In the genomic region with DNA sequence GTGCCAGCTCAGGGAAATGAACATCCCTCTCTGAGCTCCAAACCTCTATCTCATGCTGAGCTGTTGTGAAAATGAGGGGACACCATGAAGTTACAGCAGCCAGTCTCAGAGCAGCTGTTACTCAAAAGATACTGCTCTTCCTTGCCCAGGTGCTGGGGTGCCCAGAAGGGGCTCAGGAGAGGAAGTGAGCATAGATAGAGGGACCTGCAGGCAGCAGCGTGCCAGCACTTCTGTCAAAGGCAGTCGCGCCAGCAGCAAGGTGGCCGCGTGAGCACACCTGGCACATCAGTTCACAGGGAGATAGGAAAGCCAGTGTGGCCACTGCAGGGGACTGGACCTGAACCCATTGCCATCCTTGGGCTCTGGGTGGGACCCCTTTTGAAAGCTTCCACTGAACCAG, we compare ENCODE assay signal across 18 cellular contexts.
"Had no signal": no experiment of that assay in that cellular context is flagged by ENCODE, and none has a peak within 500 bp of the region (broad histone marks: within the 10 kb centered on the region; RNA-seq: fewer than 3 reads in every experiment).

No MANE protein-coding gene starts in this region.

- H3K9me3 Mint-ChIP-seq: activated CD4-positive, alpha-beta T cell treated with anti-CD3 and anti-CD28 coated beads, Interleukin-2, amount 10 ng/mL, durations not matched to agents 7 days and 5 days; activated naive CD4-positive, alpha-beta T cell treated with anti-CD3 and anti-CD28 coated beads for 36 hours; activated T-cell treated with anti-CD3 and anti-CD28 coated beads, Interleukin-2, amount 50 U/mL, for 24 hours; stimulated activated naive CD8-positive, alpha-beta T cell treated with anti-CD3 and anti-CD28 coated beads, Interleukin-15, Interleukin-2, amounts not matched to agents 100 ng/mL and 50 ng/mL, for 24 hours had no signal

- H3K27ac Mint-ChIP-seq: activated CD4-positive, alpha-beta T cell treated with anti-CD3 and anti-CD28 coated beads, Interleukin-2, amount 10 ng/mL, durations not matched to agents 7 days and 5 days; activated CD8-positive, alpha-beta T cell treated with anti-CD3 and anti-CD28 coated beads, Interleukin-2, amount 10 ng/mL, durations not matched to agents 7 days and 5 days; activated naive CD4-positive, alpha-beta T cell treated with anti-CD3 and anti-CD28 coated beads for 36 hours; activated T-cell treated with anti-CD3 and anti-CD28 coated beads, Interleukin-2, amount 50 U/mL, for 24 hours; stimulated activated naive CD8-positive, alpha-beta T cell treated with anti-CD3 and anti-CD28 coated beads, Interleukin-15, Interleukin-2, amounts not matched to agents 100 ng/mL and 50 ng/mL, for 24 hours had no signal

- H3K9me3 ChIP-seq: body of pancreas, colonic mucosa, psoas muscle, transverse colon had no signal

- ATAC-seq: activated CD8-positive, alpha-beta T cell treated with anti-CD3 and anti-CD28 coated beads, Interleukin-2, amount 10 ng/mL, durations not matched to agents 7 days and 5 days; body of pancreas; psoas muscle; right cardiac atrium had no signal

- H3K27ac ChIP-seq: body of pancreas, colonic mucosa, psoas muscle, skin epidermis, transverse colon had no signal

- H3K4me3 Mint-ChIP-seq: activated CD4-positive, alpha-beta T cell treated with anti-CD3 and anti-CD28 coated beads, Interleukin-2, amount 10 ng/mL, durations not matched to agents 7 days and 5 days; activated CD8-positive, alpha-beta T cell treated with anti-CD3 and anti-CD28 coated beads, Interleukin-2, amount 10 ng/mL, durations not matched to agents 7 days and 5 days; activated naive CD4-positive, alpha-beta T cell treated with anti-CD3 and anti-CD28 coated beads for 36 hours; activated T-cell treated with anti-CD3 and anti-CD28 coated beads, Interleukin-2, amount 50 U/mL, for 24 hours; stimulated activated naive CD8-positive, alpha-beta T cell treated with anti-CD3 and anti-CD28 coated beads, Interleukin-15, Interleukin-2, amounts not matched to agents 100 ng/mL and 50 ng/mL, for 24 hours had no signal

- H3K4me1 ChIP-seq: body of pancreas, colonic mucosa, psoas muscle, transverse colon had no signal

- DNase-seq: activated CD4-positive, alpha-beta T cell treated with anti-CD3 and anti-CD28 coated beads, Interleukin-2, amount 10 ng/mL, durations not matched to agents 7 days and 5 days; activated CD8-positive, alpha-beta T cell treated with anti-CD3 and anti-CD28 coated beads, Interleukin-2, amount 10 ng/mL, durations not matched to agents 7 days and 5 days; activated naive CD4-positive, alpha-beta T cell treated with anti-CD3 and anti-CD28 coated beads for 36 hours; activated T-cell treated with anti-CD3 and anti-CD28 coated beads, Interleukin-2, amount 50 U/mL, for 24 hours; body of pancreas; central memory CD4-positive, alpha-beta T cell; colonic mucosa; mammary epithelial cell; psoas muscle; right cardiac atrium; stimulated activated CD4-positive, alpha-beta T cell treated with anti-CD3 and anti-CD28 coated beads, Interleukin-15, amount 100 ng/mL, for 24 hours; stimulated activated CD4-positive, alpha-beta T cell treated with anti-CD3 and anti-CD28 coated beads, Interleukin-2, amount 100 ng/mL, for 48 hours; T-helper 9 cell; transverse colon had no signal

- FAIRE-seq: frontal cortex, keratinocyte had no signal

- H3K36me3 ChIP-seq: colonic mucosa, transverse colon had no signal

- H3K4me1 Mint-ChIP-seq: activated CD4-positive, alpha-beta T cell treated with anti-CD3 and anti-CD28 coated beads, Interleukin-2, amount 10 ng/mL, durations not matched to agents 7 days and 5 days had no signal

- H3K4me3 ChIP-seq: body of pancreas, colonic mucosa, psoas muscle, skin epidermis, transverse colon had no signal

- H3K27me3 ChIP-seq: body of pancreas, colonic mucosa, transverse colon had no signal

- H3K27me3 Mint-ChIP-seq: activated CD4-positive, alpha-beta T cell treated with anti-CD3 and anti-CD28 coated beads, Interleukin-2, amount 10 ng/mL, durations not matched to agents 7 days and 5 days had no signal
